Comparison of ENCODE assay signal across 8 cellular contexts in genomic region chr4:123555500-123556273, GRCh38.
DNase-seq lines count a peak whose midpoint lies in the region; ATAC-seq and TF ChIP-seq lines count a peak whose summit lies in the region.

No MANE protein-coding gene starts in this region.

- no peak overlapping the region for H2BK12ac ChIP-seq in neuronal stem cell (ENCODE audit: low read length)

- H2AFZ ChIP-seq in DND-41 (ENCODE audit: low read depth, low read length) = no peak overlapping the region
- H2AFZ ChIP-seq in fibroblast of lung (ENCODE audit: low read length) = no peak overlapping the region
- H2AFZ ChIP-seq in neuronal stem cell (ENCODE audit: low read length) = peak overlapping the region; percentile 72

- H4K20me1 ChIP-seq in DND-41 (ENCODE audit: insufficient read depth, low read length) (no peaks in the 10 kb centered on the region), fibroblast of lung (ENCODE audit: control insufficient read depth, extremely low read depth, insufficient read depth, low read length) (no peaks in the 10 kb centered on the region)

- no peak overlapping the region for H3K9ac ChIP-seq in DND-41 (ENCODE audit: low read depth, low read length)
- H3K9ac ChIP-seq in fibroblast of lung (ENCODE audit: insufficient read depth, low read length) = no peak overlapping the region
- no peak overlapping the region for H3K9ac ChIP-seq in neuronal stem cell (ENCODE audit: low read depth, low read length, poor library complexity)

- H4K91ac ChIP-seq in neuronal stem cell (ENCODE audit: low read depth, low read length, poor library complexity) = no peak overlapping the region

- H3K9me3 ChIP-seq in DND-41 (ENCODE audit: insufficient read depth, low read length, severe bottlenecking) (no peaks in the 10 kb centered on the region), fibroblast of lung (ENCODE audit: control insufficient read depth, insufficient read depth, low read depth, low read length) (no peaks in the 10 kb centered on the region), neuronal stem cell (replicated peaks in 1 of 2; ENCODE audit: control insufficient read depth in 2 of 2, insufficient read depth in 1 of 2, low read depth in 1 of 2, low read length in 2 of 2) (no peaks in the 10 kb centered on the region)

- H2BK15ac ChIP-seq in neuronal stem cell (ENCODE audit: low read length) = no peak overlapping the region

- H3K14ac ChIP-seq in neuronal stem cell (ENCODE audit: low read length) = no peak overlapping the region

- H3K79me1 ChIP-seq in neuronal stem cell (ENCODE audit: low read depth, low read length) = no peaks in the 10 kb centered on the region

- no peaks in the 10 kb centered on the region for H3K27me3 ChIP-seq in DND-41 (ENCODE audit: insufficient read depth, low read length, poor library complexity)
- H3K27me3 ChIP-seq in fibroblast of lung (ENCODE audit: control insufficient read depth, insufficient read depth, low read length) = no peaks in the 10 kb centered on the region
- no peaks in the 10 kb centered on the region for H3K27me3 ChIP-seq in neuronal stem cell (ENCODE audit: control insufficient read depth in 3 of 3, insufficient read depth in 3 of 3, low read depth in 1 of 3, low read length in 3 of 3)

- no peaks in the 10 kb centered on the region for H3K79me2 ChIP-seq in DND-41 (ENCODE audit: insufficient read depth, low read length)
- H3K79me2 ChIP-seq in fibroblast of lung (ENCODE audit: control insufficient read depth, insufficient read depth, low read length) = no peaks in the 10 kb centered on the region

- no peak overlapping the region for H3K23ac ChIP-seq in neuronal stem cell (ENCODE audit: low read depth, low read length, poor library complexity)

- H3K4me1 ChIP-seq in DND-41 (ENCODE audit: insufficient read depth, low read length) = no peaks in the 10 kb centered on the region
- peaks cover 9% of the 10 kb centered on the region for H3K4me1 ChIP-seq in fibroblast of lung (ENCODE audit: control insufficient read depth, extremely low read depth, insufficient read depth, low read length)
- H3K4me1 ChIP-seq in neuronal stem cell (ENCODE audit: control insufficient read depth in 2 of 2, insufficient read depth in 1 of 2, low read depth in 1 of 2, low read length in 2 of 2) = peaks cover 6 to 34% of the 10 kb centered on the region in 2 donors

- H3K4me2 ChIP-seq in DND-41 (ENCODE audit: insufficient read depth, low read length) = no peak overlapping the region
- H3K4me2 ChIP-seq in fibroblast of lung (ENCODE audit: extremely low read depth, insufficient read depth, low read length) = peak overlapping the region; percentile 15
- H3K4me2 ChIP-seq in neuronal stem cell (ENCODE audit: insufficient read depth, low read length, poor library complexity, severe bottlenecking) = no peak overlapping the region

- no CpG with 5 or more reads among the region's 10 CpGs for WGBS in neuronal stem cell (ENCODE audit: extremely low coverage in 2 of 2, insufficient read length in 2 of 2, insufficient replicate concordance in 1 of 2), 2 donors

- H2BK5ac ChIP-seq in neuronal stem cell (ENCODE audit: low read length) = no peak overlapping the region

- no peak overlapping the region for H2BK120ac ChIP-seq in neuronal stem cell (ENCODE audit: low read depth, low read length)

- no peak overlapping the region for H4K8ac ChIP-seq in neuronal stem cell (ENCODE audit: low read depth, low read length)

- ATAC-seq in DND-41 (ENCODE audit: insufficient read depth, low read depth) = peak; percentile 81
- ATAC-seq in GM19023 (IDR thresholded peaks at IDR 0.05; ENCODE audit: unreplicated experiment) = no peak

- no peak overlapping the region for H2AK5ac ChIP-seq in neuronal stem cell (ENCODE audit: low read depth, low read length)

- no peak overlapping the region for H3K27ac ChIP-seq in DND-41 (ENCODE audit: low read length)
- H3K27ac ChIP-seq in fibroblast of lung (ENCODE audit: insufficient read depth, low read length) = no peak overlapping the region
- H3K27ac ChIP-seq in neuronal stem cell (replicated peaks; ENCODE audit: low read length) = no peak overlapping the region

- TF ChIP-seq CTCF in DND-41 (IDR thresholded peaks at IDR 0.05; ENCODE audit: borderline replicate concordance, extremely low read depth, low read length, poor library complexity, severe bottlenecking) = no peak
- TF ChIP-seq CTCF in fibroblast of lung (conservative IDR thresholded peaks at IDR 0.05 in 1 of 2, IDR thresholded peaks at IDR 0.05 in 1 of 2; ENCODE audit: low read depth in 1 of 2, low read length in 2 of 2) = no peak

- H3K36me3 ChIP-seq in DND-41 (ENCODE audit: insufficient read depth, low read length) (no peaks in the 10 kb centered on the region), fibroblast of lung (ENCODE audit: control insufficient read depth, insufficient read depth, low read length) (no peaks in the 10 kb centered on the region), neuronal stem cell (replicated peaks in 1 of 2; ENCODE audit: control insufficient read depth in 2 of 2, insufficient read depth in 2 of 2, low read length in 2 of 2) (no peaks in the 10 kb centered on the region)

- H3K4ac ChIP-seq in neuronal stem cell (ENCODE audit: low read length) = no peak overlapping the region

- no peak overlapping the region for H3K18ac ChIP-seq in neuronal stem cell (ENCODE audit: low read length)

- no peak overlapping the region for H3K4me3 ChIP-seq in DND-41 (ENCODE audit: low read depth in 1 of 2, low read length in 2 of 2)
- no peak overlapping the region for H3K4me3 ChIP-seq in fibroblast of lung (replicated peaks in 1 of 4; ENCODE audit: control extremely low read depth in 1 of 4, insufficient read depth in 1 of 4, low read depth in 3 of 4, low read length in 4 of 4)
- no peak overlapping the region for H3K4me3 ChIP-seq in neuronal stem cell (ENCODE audit: low read length in 2 of 2)

- DNase-seq in DND-41 = peak; percentile 62
- peak; percentile 20 for DNase-seq in RPMI7951 (ENCODE audit: low read depth)
- peak; percentile 91 to 94 for DNase-seq in fibroblast of lung (ENCODE audit: low read depth in 2 of 2)
- DNase-seq in neuronal stem cell (ENCODE audit: low spot score) = no peak
- DNase-seq in iPS-NIHi7 (ENCODE audit: extremely low spot score) = no peak
- no peak for DNase-seq in NCI-H1694 treated with DMSO at 0.1 percent for 48 hours (lab: John Stamatoyannopoulos, UW)
- DNase-seq in CD1c-positive myeloid dendritic cell (ENCODE audit: extremely low spot score) = no peak

Comparison
In these comparisons a context has a peak if more than half of its experiments do, and no peak if none do; other contexts are left out.
1. DNase-seq: peak in DND-41 (single experiment), RPMI7951 (single experiment) and fibroblast of lung (2 of 2); none in neuronal stem cell (single experiment), iPS-NIHi7 (single experiment), NCI-H1694 treated with DMSO at 0.1 percent for 48 hours (single experiment) and CD1c-positive myeloid dendritic cell (single experiment).